Comparison of ENCODE assay signal across 1 cellular context in the genomic region with DNA sequence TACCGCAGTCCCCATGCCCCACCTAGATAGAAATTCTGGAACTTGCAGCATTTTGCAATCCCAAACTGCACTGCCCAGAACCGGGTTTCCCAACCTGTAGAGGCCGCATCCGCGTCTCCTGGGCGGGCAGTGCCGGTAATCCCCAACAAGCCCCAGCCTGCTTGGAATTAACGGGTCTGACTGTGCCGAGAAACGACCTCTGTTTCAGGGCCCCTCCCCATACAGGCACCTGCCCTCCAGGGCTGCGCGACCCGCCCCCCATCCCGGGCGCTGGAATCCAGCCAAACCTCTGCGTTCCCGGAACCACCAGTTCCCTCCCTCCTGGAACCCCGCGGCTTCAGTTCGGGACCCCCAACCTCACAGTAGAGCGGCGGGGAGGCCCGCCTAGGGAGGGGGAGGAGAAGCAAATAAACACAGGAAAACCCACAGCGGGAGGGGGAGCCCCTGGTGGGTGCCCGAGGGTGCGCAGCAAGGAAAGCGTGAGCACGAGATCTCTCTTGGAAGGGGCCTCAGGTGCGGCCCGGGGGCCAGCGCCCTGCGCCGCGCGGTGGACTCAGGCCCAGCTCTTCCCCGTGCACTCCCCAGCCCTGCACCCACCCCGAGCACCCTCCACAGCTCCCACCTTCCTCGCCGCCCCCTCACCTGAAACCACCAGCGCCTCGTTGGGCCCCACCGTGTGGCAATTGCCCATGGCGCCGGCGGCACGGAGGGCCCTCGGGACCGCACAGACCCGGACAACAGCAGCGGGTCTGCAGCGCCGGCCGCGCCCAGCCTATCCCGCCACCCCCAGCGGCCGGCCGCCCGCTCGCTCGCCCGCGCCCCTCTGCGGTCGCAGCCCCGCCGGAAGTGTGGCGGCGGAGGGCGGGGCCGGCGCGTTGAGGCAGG.
TF ChIP-seq lines count a peak whose summit lies in the region.

A gene with protein sequence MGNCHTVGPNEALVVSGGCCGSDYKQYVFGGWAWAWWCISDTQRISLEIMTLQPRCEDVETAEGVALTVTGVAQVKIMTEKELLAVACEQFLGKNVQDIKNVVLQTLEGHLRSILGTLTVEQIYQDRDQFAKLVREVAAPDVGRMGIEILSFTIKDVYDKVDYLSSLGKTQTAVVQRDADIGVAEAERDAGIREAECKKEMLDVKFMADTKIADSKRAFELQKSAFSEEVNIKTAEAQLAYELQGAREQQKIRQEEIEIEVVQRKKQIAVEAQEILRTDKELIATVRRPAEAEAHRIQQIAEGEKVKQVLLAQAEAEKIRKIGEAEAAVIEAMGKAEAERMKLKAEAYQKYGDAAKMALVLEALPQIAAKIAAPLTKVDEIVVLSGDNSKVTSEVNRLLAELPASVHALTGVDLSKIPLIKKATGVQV (minus strand): TSS at position 850 of the 885 bp plus-strand sequence. CDS start 159 bp downstream, at position 691.

TF ChIP-seq in WTC11, 78 proteins besides CTCF, POLR2A, EP300 and RAD21 (continued from another document and continues in another):
- TF ChIP-seq, protein P1, sequence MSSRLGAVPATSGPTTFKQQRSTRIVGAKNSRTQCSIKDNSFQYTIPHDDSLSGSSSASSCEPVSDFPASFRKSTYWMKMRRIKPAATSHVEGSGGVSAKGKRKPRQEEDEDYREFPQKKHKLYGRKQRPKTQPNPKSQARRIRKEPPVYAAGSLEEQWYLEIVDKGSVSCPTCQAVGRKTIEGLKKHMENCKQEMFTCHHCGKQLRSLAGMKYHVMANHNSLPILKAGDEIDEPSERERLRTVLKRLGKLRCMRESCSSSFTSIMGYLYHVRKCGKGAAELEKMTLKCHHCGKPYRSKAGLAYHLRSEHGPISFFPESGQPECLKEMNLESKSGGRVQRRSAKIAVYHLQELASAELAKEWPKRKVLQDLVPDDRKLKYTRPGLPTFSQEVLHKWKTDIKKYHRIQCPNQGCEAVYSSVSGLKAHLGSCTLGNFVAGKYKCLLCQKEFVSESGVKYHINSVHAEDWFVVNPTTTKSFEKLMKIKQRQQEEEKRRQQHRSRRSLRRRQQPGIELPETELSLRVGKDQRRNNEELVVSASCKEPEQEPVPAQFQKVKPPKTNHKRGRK (CRISPR knock-in tag; IDR thresholded peaks at IDR 0.05; ENCODE audit: borderline replicate concordance): no peak
- peak; percentile 75; the same call in 1 of the 2 replicates for TF ChIP-seq EMX1 (CRISPR knock-in tag; IDR thresholded peaks at IDR 0.05)
- no peak for TF ChIP-seq NR2C2 (CRISPR knock-in tag; IDR thresholded peaks at IDR 0.05)
- no peak; the same call in none of the 2 replicates for TF ChIP-seq SMAD3 (CRISPR knock-in tag; IDR thresholded peaks at IDR 0.05; ENCODE audit: borderline replicate concordance)
- TF ChIP-seq NR3C1 (CRISPR knock-in tag; conservative IDR thresholded peaks at IDR 0.05; ENCODE audit: low read depth): no peak
- no peak for TF ChIP-seq ZNF317 (CRISPR knock-in tag; IDR thresholded peaks at IDR 0.05; ENCODE audit: borderline replicate concordance, low read depth)
- TF ChIP-seq GRHL2 (CRISPR knock-in tag; IDR thresholded peaks at IDR 0.05; ENCODE audit: insufficient replicate concordance, severe bottlenecking): no peak
- no peak for TF ChIP-seq ELF4 (CRISPR knock-in tag; IDR thresholded peaks at IDR 0.05; ENCODE audit: low read depth)
- TF ChIP-seq IRF2 (CRISPR knock-in tag; IDR thresholded peaks at IDR 0.05; ENCODE audit: borderline replicate concordance, low read depth): no peak
- no peak for TF ChIP-seq JAZF1 (CRISPR knock-in tag; IDR thresholded peaks at IDR 0.05)
- TF ChIP-seq HMGA2 (CRISPR knock-in tag; IDR thresholded peaks at IDR 0.05): no peak
- TF ChIP-seq TEAD1 (CRISPR knock-in tag; IDR thresholded peaks at IDR 0.05): peak; percentile 39; the same call in 1 of the 2 replicates
- TF ChIP-seq, protein P2, sequence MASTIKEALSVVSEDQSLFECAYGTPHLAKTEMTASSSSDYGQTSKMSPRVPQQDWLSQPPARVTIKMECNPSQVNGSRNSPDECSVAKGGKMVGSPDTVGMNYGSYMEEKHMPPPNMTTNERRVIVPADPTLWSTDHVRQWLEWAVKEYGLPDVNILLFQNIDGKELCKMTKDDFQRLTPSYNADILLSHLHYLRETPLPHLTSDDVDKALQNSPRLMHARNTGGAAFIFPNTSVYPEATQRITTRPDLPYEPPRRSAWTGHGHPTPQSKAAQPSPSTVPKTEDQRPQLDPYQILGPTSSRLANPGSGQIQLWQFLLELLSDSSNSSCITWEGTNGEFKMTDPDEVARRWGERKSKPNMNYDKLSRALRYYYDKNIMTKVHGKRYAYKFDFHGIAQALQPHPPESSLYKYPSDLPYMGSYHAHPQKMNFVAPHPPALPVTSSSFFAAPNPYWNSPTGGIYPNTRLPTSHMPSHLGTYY (CRISPR knock-in tag; IDR thresholded peaks at IDR 0.05): no peak
- TF ChIP-seq, protein P3, sequence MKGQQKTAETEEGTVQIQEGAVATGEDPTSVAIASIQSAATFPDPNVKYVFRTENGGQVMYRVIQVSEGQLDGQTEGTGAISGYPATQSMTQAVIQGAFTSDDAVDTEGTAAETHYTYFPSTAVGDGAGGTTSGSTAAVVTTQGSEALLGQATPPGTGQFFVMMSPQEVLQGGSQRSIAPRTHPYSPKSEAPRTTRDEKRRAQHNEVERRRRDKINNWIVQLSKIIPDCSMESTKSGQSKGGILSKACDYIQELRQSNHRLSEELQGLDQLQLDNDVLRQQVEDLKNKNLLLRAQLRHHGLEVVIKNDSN (CRISPR knock-in tag; IDR thresholded peaks at IDR 0.05): no peak
- no peak for TF ChIP-seq SMAD4 (CRISPR knock-in tag; IDR thresholded peaks at IDR 0.05)
- peak; percentile 55; the same call in 1 of the 2 replicates for TF ChIP-seq MYBL2 (CRISPR knock-in tag; IDR thresholded peaks at IDR 0.05)
- peak; percentile 1 for TF ChIP-seq PRRX2 (CRISPR knock-in tag; IDR thresholded peaks at IDR 0.05)
- TF ChIP-seq KAT7 (CRISPR knock-in tag; IDR thresholded peaks at IDR 0.05; ENCODE audit: borderline replicate concordance): peak; percentile 94
- TF ChIP-seq, protein P4, sequence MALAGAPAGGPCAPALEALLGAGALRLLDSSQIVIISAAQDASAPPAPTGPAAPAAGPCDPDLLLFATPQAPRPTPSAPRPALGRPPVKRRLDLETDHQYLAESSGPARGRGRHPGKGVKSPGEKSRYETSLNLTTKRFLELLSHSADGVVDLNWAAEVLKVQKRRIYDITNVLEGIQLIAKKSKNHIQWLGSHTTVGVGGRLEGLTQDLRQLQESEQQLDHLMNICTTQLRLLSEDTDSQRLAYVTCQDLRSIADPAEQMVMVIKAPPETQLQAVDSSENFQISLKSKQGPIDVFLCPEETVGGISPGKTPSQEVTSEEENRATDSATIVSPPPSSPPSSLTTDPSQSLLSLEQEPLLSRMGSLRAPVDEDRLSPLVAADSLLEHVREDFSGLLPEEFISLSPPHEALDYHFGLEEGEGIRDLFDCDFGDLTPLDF (CRISPR knock-in tag; IDR thresholded peaks at IDR 0.05): no peak
- TF ChIP-seq, protein P5, sequence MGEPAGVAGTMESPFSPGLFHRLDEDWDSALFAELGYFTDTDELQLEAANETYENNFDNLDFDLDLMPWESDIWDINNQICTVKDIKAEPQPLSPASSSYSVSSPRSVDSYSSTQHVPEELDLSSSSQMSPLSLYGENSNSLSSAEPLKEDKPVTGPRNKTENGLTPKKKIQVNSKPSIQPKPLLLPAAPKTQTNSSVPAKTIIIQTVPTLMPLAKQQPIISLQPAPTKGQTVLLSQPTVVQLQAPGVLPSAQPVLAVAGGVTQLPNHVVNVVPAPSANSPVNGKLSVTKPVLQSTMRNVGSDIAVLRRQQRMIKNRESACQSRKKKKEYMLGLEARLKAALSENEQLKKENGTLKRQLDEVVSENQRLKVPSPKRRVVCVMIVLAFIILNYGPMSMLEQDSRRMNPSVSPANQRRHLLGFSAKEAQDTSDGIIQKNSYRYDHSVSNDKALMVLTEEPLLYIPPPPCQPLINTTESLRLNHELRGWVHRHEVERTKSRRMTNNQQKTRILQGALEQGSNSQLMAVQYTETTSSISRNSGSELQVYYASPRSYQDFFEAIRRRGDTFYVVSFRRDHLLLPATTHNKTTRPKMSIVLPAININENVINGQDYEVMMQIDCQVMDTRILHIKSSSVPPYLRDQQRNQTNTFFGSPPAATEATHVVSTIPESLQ (CRISPR knock-in tag; IDR thresholded peaks at IDR 0.05): 0 out of 2 replicates have a peak, but pooled peaks have one; percentile 25
- TF ChIP-seq GTF2I (CRISPR knock-in tag; conservative IDR thresholded peaks at IDR 0.05): no peak
- TF ChIP-seq ETV6 (CRISPR knock-in tag; IDR thresholded peaks at IDR 0.05): 0 out of 2 replicates have a peak, but pooled peaks have one; percentile 25
- no peak; the same call in 1 of the 2 replicates for TF ChIP-seq FOXK1 (CRISPR knock-in tag; IDR thresholded peaks at IDR 0.05)
- TF ChIP-seq RELA (CRISPR knock-in tag; IDR thresholded peaks at IDR 0.05; ENCODE audit: borderline replicate concordance): peak; percentile 76; the same call in 1 of the 2 replicates
- peak; percentile 90; the same call in 1 of the 2 replicates for TF ChIP-seq SP1 (CRISPR knock-in tag; conservative IDR thresholded peaks at IDR 0.05)
- TF ChIP-seq JUN (CRISPR knock-in tag; IDR thresholded peaks at IDR 0.05): no peak
- TF ChIP-seq, protein P6, sequence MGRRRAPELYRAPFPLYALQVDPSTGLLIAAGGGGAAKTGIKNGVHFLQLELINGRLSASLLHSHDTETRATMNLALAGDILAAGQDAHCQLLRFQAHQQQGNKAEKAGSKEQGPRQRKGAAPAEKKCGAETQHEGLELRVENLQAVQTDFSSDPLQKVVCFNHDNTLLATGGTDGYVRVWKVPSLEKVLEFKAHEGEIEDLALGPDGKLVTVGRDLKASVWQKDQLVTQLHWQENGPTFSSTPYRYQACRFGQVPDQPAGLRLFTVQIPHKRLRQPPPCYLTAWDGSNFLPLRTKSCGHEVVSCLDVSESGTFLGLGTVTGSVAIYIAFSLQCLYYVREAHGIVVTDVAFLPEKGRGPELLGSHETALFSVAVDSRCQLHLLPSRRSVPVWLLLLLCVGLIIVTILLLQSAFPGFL (CRISPR knock-in tag; IDR thresholded peaks at IDR 0.05; ENCODE audit: borderline replicate concordance): no peak
- TF ChIP-seq, protein P7, sequence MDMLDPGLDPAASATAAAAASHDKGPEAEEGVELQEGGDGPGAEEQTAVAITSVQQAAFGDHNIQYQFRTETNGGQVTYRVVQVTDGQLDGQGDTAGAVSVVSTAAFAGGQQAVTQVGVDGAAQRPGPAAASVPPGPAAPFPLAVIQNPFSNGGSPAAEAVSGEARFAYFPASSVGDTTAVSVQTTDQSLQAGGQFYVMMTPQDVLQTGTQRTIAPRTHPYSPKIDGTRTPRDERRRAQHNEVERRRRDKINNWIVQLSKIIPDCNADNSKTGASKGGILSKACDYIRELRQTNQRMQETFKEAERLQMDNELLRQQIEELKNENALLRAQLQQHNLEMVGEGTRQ (CRISPR knock-in tag; IDR thresholded peaks at IDR 0.05): peak; percentile 48
- TF ChIP-seq, protein P8, sequence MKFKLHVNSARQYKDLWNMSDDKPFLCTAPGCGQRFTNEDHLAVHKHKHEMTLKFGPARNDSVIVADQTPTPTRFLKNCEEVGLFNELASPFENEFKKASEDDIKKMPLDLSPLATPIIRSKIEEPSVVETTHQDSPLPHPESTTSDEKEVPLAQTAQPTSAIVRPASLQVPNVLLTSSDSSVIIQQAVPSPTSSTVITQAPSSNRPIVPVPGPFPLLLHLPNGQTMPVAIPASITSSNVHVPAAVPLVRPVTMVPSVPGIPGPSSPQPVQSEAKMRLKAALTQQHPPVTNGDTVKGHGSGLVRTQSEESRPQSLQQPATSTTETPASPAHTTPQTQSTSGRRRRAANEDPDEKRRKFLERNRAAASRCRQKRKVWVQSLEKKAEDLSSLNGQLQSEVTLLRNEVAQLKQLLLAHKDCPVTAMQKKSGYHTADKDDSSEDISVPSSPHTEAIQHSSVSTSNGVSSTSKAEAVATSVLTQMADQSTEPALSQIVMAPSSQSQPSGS (CRISPR knock-in tag; IDR thresholded peaks at IDR 0.05; ENCODE audit: borderline replicate concordance, low read depth): no peak
- peak; percentile 57; the same call in 1 of the 2 replicates for TF ChIP-seq TCF7 (CRISPR knock-in tag; IDR thresholded peaks at IDR 0.05; ENCODE audit: low read depth)
- TF ChIP-seq, protein P9, sequence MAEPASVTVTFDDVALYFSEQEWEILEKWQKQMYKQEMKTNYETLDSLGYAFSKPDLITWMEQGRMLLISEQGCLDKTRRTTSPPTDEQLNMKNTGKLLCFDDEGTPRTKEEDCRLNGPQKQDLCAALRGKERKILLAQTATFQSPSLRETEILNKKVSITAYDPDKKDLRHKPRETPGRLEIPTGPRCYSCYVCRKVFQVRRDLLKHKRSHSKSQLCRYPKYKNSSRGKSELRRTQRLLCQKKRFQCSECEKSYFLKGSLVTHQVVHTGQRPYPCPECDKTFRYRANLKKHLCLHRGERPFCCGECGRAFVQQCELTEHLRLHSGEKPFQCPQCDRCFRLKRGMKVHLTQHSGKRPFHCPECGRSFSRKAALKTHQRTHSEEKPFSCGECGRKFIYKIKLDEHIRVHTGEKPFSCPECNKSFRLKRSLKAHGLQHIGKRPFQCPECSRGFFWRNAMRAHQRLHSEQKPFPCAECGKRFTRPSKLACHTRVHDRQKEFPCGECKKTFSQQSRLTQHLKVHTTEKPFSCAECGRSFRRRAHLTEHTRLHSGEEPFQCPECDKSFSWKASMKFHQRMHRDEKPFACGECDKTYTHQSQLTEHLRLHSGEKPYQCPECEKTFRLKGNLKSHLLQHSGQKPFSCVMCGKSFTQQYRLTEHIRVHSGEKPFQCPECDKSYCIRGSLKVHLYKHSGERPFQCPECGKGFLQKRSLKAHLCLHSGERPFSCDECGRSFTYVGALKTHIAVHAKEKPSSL (CRISPR knock-in tag; conservative IDR thresholded peaks at IDR 0.05): no peak
- 0 out of 2 replicates have a peak, but pooled peaks have one; percentile 40 for TF ChIP-seq ATF1 (CRISPR knock-in tag; IDR thresholded peaks at IDR 0.05)
- TF ChIP-seq, protein P10, sequence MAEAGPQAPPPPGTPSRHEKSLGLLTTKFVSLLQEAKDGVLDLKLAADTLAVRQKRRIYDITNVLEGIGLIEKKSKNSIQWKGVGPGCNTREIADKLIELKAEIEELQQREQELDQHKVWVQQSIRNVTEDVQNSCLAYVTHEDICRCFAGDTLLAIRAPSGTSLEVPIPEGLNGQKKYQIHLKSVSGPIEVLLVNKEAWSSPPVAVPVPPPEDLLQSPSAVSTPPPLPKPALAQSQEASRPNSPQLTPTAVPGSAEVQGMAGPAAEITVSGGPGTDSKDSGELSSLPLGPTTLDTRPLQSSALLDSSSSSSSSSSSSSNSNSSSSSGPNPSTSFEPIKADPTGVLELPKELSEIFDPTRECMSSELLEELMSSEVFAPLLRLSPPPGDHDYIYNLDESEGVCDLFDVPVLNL (CRISPR knock-in tag; IDR thresholded peaks at IDR 0.05; ENCODE audit: borderline replicate concordance, low read depth): no peak
- TF ChIP-seq, protein P11, sequence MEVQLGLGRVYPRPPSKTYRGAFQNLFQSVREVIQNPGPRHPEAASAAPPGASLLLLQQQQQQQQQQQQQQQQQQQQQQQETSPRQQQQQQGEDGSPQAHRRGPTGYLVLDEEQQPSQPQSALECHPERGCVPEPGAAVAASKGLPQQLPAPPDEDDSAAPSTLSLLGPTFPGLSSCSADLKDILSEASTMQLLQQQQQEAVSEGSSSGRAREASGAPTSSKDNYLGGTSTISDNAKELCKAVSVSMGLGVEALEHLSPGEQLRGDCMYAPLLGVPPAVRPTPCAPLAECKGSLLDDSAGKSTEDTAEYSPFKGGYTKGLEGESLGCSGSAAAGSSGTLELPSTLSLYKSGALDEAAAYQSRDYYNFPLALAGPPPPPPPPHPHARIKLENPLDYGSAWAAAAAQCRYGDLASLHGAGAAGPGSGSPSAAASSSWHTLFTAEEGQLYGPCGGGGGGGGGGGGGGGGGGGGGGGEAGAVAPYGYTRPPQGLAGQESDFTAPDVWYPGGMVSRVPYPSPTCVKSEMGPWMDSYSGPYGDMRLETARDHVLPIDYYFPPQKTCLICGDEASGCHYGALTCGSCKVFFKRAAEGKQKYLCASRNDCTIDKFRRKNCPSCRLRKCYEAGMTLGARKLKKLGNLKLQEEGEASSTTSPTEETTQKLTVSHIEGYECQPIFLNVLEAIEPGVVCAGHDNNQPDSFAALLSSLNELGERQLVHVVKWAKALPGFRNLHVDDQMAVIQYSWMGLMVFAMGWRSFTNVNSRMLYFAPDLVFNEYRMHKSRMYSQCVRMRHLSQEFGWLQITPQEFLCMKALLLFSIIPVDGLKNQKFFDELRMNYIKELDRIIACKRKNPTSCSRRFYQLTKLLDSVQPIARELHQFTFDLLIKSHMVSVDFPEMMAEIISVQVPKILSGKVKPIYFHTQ (CRISPR knock-in tag; IDR thresholded peaks at IDR 0.05): no peak
- no peak for TF ChIP-seq ZNF671 (CRISPR knock-in tag; IDR thresholded peaks at IDR 0.05)
